8 cellular contexts compared by ENCODE assay signal in genomic region chr10:102393411-102394078, GRCh38. TPM values are rescaled to one million over a fixed set of nuclear protein-coding genes. Genes with fewer than 3 reads are reported as not detected.
DNase-seq lines count a peak whose midpoint lies in the region; ATAC-seq and TF ChIP-seq lines count a peak whose summit lies in the region.

No MANE protein-coding gene starts in this region.

- H3K4me3 ChIP-seq in AG09309 (ENCODE audit: control insufficient read depth, low read depth, low read length) (peak overlapping the region; percentile 75), brain microvascular endothelial cell (ENCODE audit: low read depth, low read length) (peak overlapping the region; percentile 73), mucosa of descending colon (peak overlapping the region; percentile 51)

- no peak for TF ChIP-seq CTCF in AG09309 (IDR thresholded peaks at IDR 0.05; ENCODE audit: control insufficient read depth, insufficient read depth, low read depth, low read length, missing control alignments)
- peak; percentile 95 for TF ChIP-seq CTCF in brain microvascular endothelial cell (IDR thresholded peaks at IDR 0.05; ENCODE audit: low read depth, low read length, missing control alignments)
- peak; percentile 84 for TF ChIP-seq CTCF in mucosa of descending colon (IDR thresholded peaks at IDR 0.05)

- H3K9me3 ChIP-seq in mucosa of descending colon: no peaks in the 10 kb centered on the region

- H3K27ac ChIP-seq in brain microvascular endothelial cell: peak overlapping the region; percentile 96

- H3K4me1 ChIP-seq in mucosa of descending colon (ENCODE audit: low read depth): peaks cover 14% of the 10 kb centered on the region

- H3K36me3 ChIP-seq in brain microvascular endothelial cell (replicated peaks) (peaks cover 6% of the 10 kb centered on the region), mucosa of descending colon (ENCODE audit: low read depth) (no peaks in the 10 kb centered on the region)

- in situ Hi-C loops in brain microvascular endothelial cell (cut with HindIII; ENCODE audit: low pct_ligation_motif_present, low sequenced_read_pairs): no loop called here

- ATAC-seq in HG03025 (IDR thresholded peaks at IDR 0.05; ENCODE audit: low FRiP score, unreplicated experiment): peak; percentile 46
- no peak for ATAC-seq in mucosa of descending colon
- ATAC-seq in HG02798 (IDR thresholded peaks at IDR 0.05; ENCODE audit: poor library complexity, unreplicated experiment): no peak
- no peak for ATAC-seq in HG03521 (IDR thresholded peaks at IDR 0.05; ENCODE audit: unreplicated experiment)

- intact Hi-C loops in mucosa of descending colon (cut with DNase I, micrococcal nuclease): no loop called here

- no peaks in the 10 kb centered on the region for H3K27me3 ChIP-seq in brain microvascular endothelial cell (replicated peaks)

- no peak for DNase-seq in AG09309 (ENCODE audit: low read depth)
- DNase-seq in brain microvascular endothelial cell: peak; percentile 13
- DNase-seq in mucosa of descending colon: peak in 1 of 3 donors; percentile 49
- no peak for DNase-seq in central memory CD4-positive, alpha-beta T cell
- DNase-seq in RPMI8226: no peak

RNA-seq across cellular contexts. Expression of gene NFKB2, which starts 2.0 kb away (rescaled TPM):
- 10 to 100 TPM; 26.9 to 72.2 (median 29.0) TPM for total RNA-seq in mucosa of descending colon

RNA-seq across cellular contexts. Expression of gene PSD, which starts 25.0 kb away (rescaled TPM):
- total RNA-seq in mucosa of descending colon: 100 to 1,000 TPM in 1 of 3 donors, 10 to 100 TPM in 1, 1 to 10 TPM in 1; 8.2 to 228 (median 11.4) TPM

RNA-seq across cellular contexts. Expression of gene FBXL15, which starts 27.1 kb away (rescaled TPM):
- total RNA-seq in mucosa of descending colon: 10 to 100 TPM; 18.3 to 27.7 (median 20.5) TPM

RNA-seq across cellular contexts. Expression of gene CUEDC2, which starts 38.8 kb away (rescaled TPM):
- 10 to 100 TPM; 26.6 to 51.9 (median 29.2) TPM for total RNA-seq in mucosa of descending colon

RNA-seq across cellular contexts. Expression of gene C10orf95, which starts 57.8 kb away (rescaled TPM):
- total RNA-seq in mucosa of descending colon: 1 to 10 TPM in 2 of 3 donors, under 1 TPM in 1; 0.41 to 2.3 (median 2.0) TPM
